24 cellular contexts compared by ENCODE assay signal in the genomic region with DNA sequence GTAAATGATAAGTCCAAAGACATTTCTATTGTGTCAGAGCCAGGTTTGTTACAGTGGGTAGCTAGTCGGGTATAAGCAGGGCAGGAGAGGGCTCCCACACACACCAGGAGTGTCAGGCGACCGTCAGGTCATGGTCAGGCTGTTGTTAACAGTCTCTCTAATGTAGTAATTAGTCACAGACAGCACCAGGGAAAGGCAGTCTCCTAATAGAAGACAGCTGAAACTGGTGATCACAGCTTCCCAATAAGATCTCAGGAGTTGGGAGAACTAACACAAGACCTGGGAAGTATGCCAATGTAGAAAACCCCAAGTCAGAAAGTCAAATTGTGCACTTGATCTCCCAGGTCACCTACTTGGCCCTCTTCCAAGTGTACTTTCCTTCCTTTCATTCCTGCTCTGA. TPM values are rescaled to one million over a fixed set of nuclear protein-coding genes. Genes with fewer than 3 reads are reported as not detected.
DNase-seq lines count a peak whose midpoint lies in the region; TF ChIP-seq lines count a peak whose summit lies in the region.
"Had no signal": no experiment of that assay in that cellular context is flagged by ENCODE, and none has a peak within 500 bp of the region (broad histone marks: within the 10 kb centered on the region; RNA-seq: fewer than 3 reads in every experiment).

No MANE protein-coding gene starts in this region.

- H3K9ac ChIP-seq in parathyroid adenoma (no peak overlapping the region), colonic mucosa (ENCODE audit: low read depth in 2 of 2, low read length in 2 of 2) (no peak overlapping the region)

- no peaks in the 10 kb centered on the region for H3K4me1 Mint-ChIP-seq in activated naive CD4-positive, alpha-beta T cell treated with anti-CD3 and anti-CD28 coated beads, Interleukin-2, amount 10 ng/mL, durations not matched to agents 7 days and 5 days
- H3K4me1 Mint-ChIP-seq: activated naive CD8-positive, alpha-beta T cell treated with anti-CD3 and anti-CD28 coated beads for 36 hours had no signal

- H3K27ac Mint-ChIP-seq in activated naive CD4-positive, alpha-beta T cell treated with anti-CD3 and anti-CD28 coated beads, Interleukin-2, amount 10 ng/mL, durations not matched to agents 7 days and 5 days, result no peak overlapping the region
- H3K27ac Mint-ChIP-seq: activated naive CD8-positive, alpha-beta T cell treated with anti-CD3 and anti-CD28 coated beads for 36 hours; effector memory CD8-positive, alpha-beta T cell; nephron had no signal

- no peaks in the 10 kb centered on the region for H3K9me3 Mint-ChIP-seq in activated naive CD4-positive, alpha-beta T cell treated with anti-CD3 and anti-CD28 coated beads, Interleukin-2, amount 10 ng/mL, durations not matched to agents 7 days and 5 days
- H3K9me3 Mint-ChIP-seq: activated naive CD8-positive, alpha-beta T cell treated with anti-CD3 and anti-CD28 coated beads for 36 hours; effector memory CD8-positive, alpha-beta T cell; nephron had no signal

- H3K9me3 ChIP-seq in parathyroid adenoma (ENCODE audit: control insufficient read depth, low read length) (no peaks in the 10 kb centered on the region), colonic mucosa (no peaks in the 10 kb centered on the region)
- H3K9me3 ChIP-seq: HAP-1, heart right ventricle, ovary, uterus had no signal

- H2AFZ ChIP-seq in parathyroid adenoma, result peak overlapping the region; percentile 30
- H2AFZ ChIP-seq: PC-9 had no signal

- no peaks in the 10 kb centered on the region for H3K27me3 ChIP-seq in parathyroid adenoma (ENCODE audit: control insufficient read depth, insufficient read depth, low read length)
- no peaks in the 10 kb centered on the region for H3K27me3 ChIP-seq in colonic mucosa
- H3K27me3 ChIP-seq: ovary, uterus had no signal

- no peaks in the 10 kb centered on the region for H3K79me2 ChIP-seq in parathyroid adenoma

- no peak overlapping the region for H3K4me2 ChIP-seq in parathyroid adenoma (ENCODE audit: low read length)
- H3K4me2 ChIP-seq: PC-9 had no signal

- H3K27me3 Mint-ChIP-seq in activated naive CD4-positive, alpha-beta T cell treated with anti-CD3 and anti-CD28 coated beads, Interleukin-2, amount 10 ng/mL, durations not matched to agents 7 days and 5 days, result peaks cover 18% of the 10 kb centered on the region
- H3K27me3 Mint-ChIP-seq: activated naive CD8-positive, alpha-beta T cell treated with anti-CD3 and anti-CD28 coated beads for 36 hours had no signal

- TF ChIP-seq CTCF in epithelial cell of proximal tubule (conservative IDR thresholded peaks at IDR 0.05; ENCODE audit: low read depth, low read length) (no peak), parathyroid adenoma (IDR thresholded peaks at IDR 0.05) (no peak), colonic mucosa (IDR thresholded peaks at IDR 0.05) (no peak)

- no peaks in the 10 kb centered on the region for H3K36me3 Mint-ChIP-seq in activated naive CD4-positive, alpha-beta T cell treated with anti-CD3 and anti-CD28 coated beads, Interleukin-2, amount 10 ng/mL, durations not matched to agents 7 days and 5 days
- H3K36me3 Mint-ChIP-seq: activated naive CD8-positive, alpha-beta T cell treated with anti-CD3 and anti-CD28 coated beads for 36 hours had no signal

- H3K4me1 ChIP-seq in parathyroid adenoma (peaks cover 3% of the 10 kb centered on the region), colonic mucosa (no peaks in the 10 kb centered on the region)
- H3K4me1 ChIP-seq: HAP-1, heart right ventricle, uterus had no signal

- H3K27ac ChIP-seq in parathyroid adenoma (no peak overlapping the region), colonic mucosa (no peak overlapping the region)
- H3K27ac ChIP-seq: C4-2B, heart right ventricle, ovary, PC-9, uterus had no signal

- DNase-seq in EH (ENCODE audit: low read depth) (peak; percentile 3), NCI-H1105 (lab: John Stamatoyannopoulos, UW) (peak; percentile 38), epithelial cell of proximal tubule (ENCODE audit: low read depth) (peak; percentile 35), NCI-H2171 (lab: John Stamatoyannopoulos, UW) (no peak), colonic mucosa (no peak)
- no peak for DNase-seq in activated naive CD4-positive, alpha-beta T cell treated with anti-CD3 and anti-CD28 coated beads, Interleukin-2, amount 10 ng/mL, durations not matched to agents 7 days and 5 days
- DNase-seq in NK-92 treated with Interleukin-12 subunit alpha and Interleukin-12 subunit beta, amount 100 ng/mL, for 24 hours (lab: John Stamatoyannopoulos, UW), result no peak
- DNase-seq: activated naive CD8-positive, alpha-beta T cell treated with anti-CD3 and anti-CD28 coated beads for 36 hours; effector memory CD8-positive, alpha-beta T cell; GF-D8; heart right ventricle; KG1; MV-4-11; NCI-H187; PC-9; uterus had no signal

- no peak overlapping the region for H3K4me3 Mint-ChIP-seq in activated naive CD4-positive, alpha-beta T cell treated with anti-CD3 and anti-CD28 coated beads, Interleukin-2, amount 10 ng/mL, durations not matched to agents 7 days and 5 days
- H3K4me3 Mint-ChIP-seq: activated naive CD8-positive, alpha-beta T cell treated with anti-CD3 and anti-CD28 coated beads for 36 hours; effector memory CD8-positive, alpha-beta T cell; nephron had no signal

- no peak overlapping the region for H3K4me3 ChIP-seq in epithelial cell of proximal tubule (ENCODE audit: low read depth, low read length)
- no peak overlapping the region for H3K4me3 ChIP-seq in parathyroid adenoma (ENCODE audit: low read depth, low read length)
- no peak overlapping the region for H3K4me3 ChIP-seq in colonic mucosa
- H3K4me3 ChIP-seq: HAP-1, heart right ventricle, ovary, PC-9, uterus had no signal

- H3K36me3 ChIP-seq in parathyroid adenoma (ENCODE audit: control insufficient read depth, insufficient read depth, low read length) (no peaks in the 10 kb centered on the region), colonic mucosa (no peaks in the 10 kb centered on the region)
- H3K36me3 ChIP-seq: HAP-1, heart right ventricle, ovary, uterus had no signal

- CTCF ChIA-PET in activated naive CD4-positive, alpha-beta T cell treated with anti-CD3 and anti-CD28 coated beads, Interleukin-2, amount 10 ng/mL, durations not matched to agents 7 days and 5 days (lab: Charles Lee), result no interaction called here

- intact Hi-C loops in colonic mucosa (cut with DNase I), result no loop called here

RNA-seq across cellular contexts. Expression of a gene that starts 53.1 kb away (rescaled TPM):
- total RNA-seq in epithelial cell of proximal tubule (not detected in 2 replicates), colonic mucosa (not detected)
- total RNA-seq: activated naive CD8-positive, alpha-beta T cell treated with anti-CD3 and anti-CD28 coated beads for 36 hours; heart right ventricle; HT-29; ovary; PC-9; subcutaneous adipose tissue; T-helper 1 cell treated with Interleukin-12 subunit alpha and Interleukin-12 subunit beta and Interleukin-4 antibody, amounts not matched to agents 30 ng/mL and 1 ng/mL, for 36 hours; uterus had no signal

Comparison
In these comparisons a context has a peak if more than half of its experiments do, and no peak if none do; other contexts are left out.
1. DNase-seq: peak in EH (single experiment), NCI-H1105 (single experiment) and epithelial cell of proximal tubule (single experiment); none in activated naive CD4-positive, alpha-beta T cell treated with anti-CD3 and anti-CD28 coated beads, Interleukin-2, amount 10 ng/mL, durations not matched to agents 7 days and 5 days (single experiment), NK-92 treated with Interleukin-12 subunit alpha and Interleukin-12 subunit beta, amount 100 ng/mL, for 24 hours (single experiment), NCI-H2171 (single experiment) and colonic mucosa (single experiment).